Comparison of ENCODE assay signal across 8 cellular contexts in the genomic region with DNA sequence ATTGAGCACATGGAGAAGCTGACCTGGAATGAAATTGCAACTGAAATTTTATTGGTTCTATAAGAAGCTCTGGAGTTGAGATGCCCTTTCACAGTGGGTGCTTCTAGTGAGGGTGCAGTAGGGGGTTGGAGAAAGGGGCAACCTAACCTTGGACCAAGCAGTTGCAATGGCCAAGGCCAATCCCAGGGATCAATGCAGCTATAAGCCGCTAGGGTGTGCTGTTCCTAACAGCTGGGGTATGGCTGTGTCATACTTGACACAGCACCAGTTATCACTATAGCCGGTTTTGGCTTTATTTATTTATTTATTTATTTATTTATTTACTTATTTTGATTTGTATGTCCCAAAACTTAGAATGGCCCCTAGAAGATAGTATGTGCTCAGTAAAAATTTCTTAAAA.
DNase-seq lines count a peak whose midpoint lies in the region; ATAC-seq and TF ChIP-seq lines count a peak whose summit lies in the region.

No MANE protein-coding gene starts in this region.

- H3K4me3 ChIP-seq in OCI-LY7 (ENCODE audit: low read depth, low read length, poor library complexity, severe bottlenecking): no peak overlapping the region
- no peak overlapping the region for H3K4me3 ChIP-seq in right lobe of liver

- no TSS peak for BruUV-seq in OCI-LY7 (replicated peaks; lab: Mats Ljungman, UMichigan)

- H2AFZ ChIP-seq in OCI-LY7 (ENCODE audit: low read length): no peak overlapping the region

- TF ChIP-seq CTCF in HFFc6 (IDR thresholded peaks at IDR 0.05) (peak; percentile 76), OCI-LY7 (conservative IDR thresholded peaks at IDR 0.05; ENCODE audit: low read length) (peak; percentile 74), right lobe of liver (IDR thresholded peaks at IDR 0.05) (peak in 3 of 4 donors; percentile 23 to 47 (median 29))
- TF ChIP-seq CTCF in CD4-positive, alpha-beta T cell (IDR thresholded peaks at IDR 0.05): no peak

- H3K4me2 ChIP-seq in OCI-LY7 (ENCODE audit: low read length): no peak overlapping the region

- no peaks in the 10 kb centered on the region for H4K20me1 ChIP-seq in OCI-LY7 (ENCODE audit: insufficient read depth, low read length)

- H3K79me2 ChIP-seq in OCI-LY7 (ENCODE audit: insufficient read depth, low read depth, low read length): no peaks in the 10 kb centered on the region

- H3K36me3 ChIP-seq in OCI-LY7 (ENCODE audit: insufficient read depth, low read length) (no peaks in the 10 kb centered on the region), right lobe of liver (no peaks in the 10 kb centered on the region)

- intact Hi-C loops in OCI-LY7 (cut with micrococcal nuclease; ENCODE audit: unreplicated experiment): no loop called here
- intact Hi-C loops in right lobe of liver (cut with DNase I): no loop called here
- intact Hi-C loops in CD4-positive, alpha-beta T cell (cut with DNase I, micrococcal nuclease): loop anchor here in 1 of 2 experiments (10.0 kb wide), 1 partner anchor 171 kb away; no protein-coding TSS in a partner anchor

- no peaks in the 10 kb centered on the region for H3K27me3 Mint-ChIP-seq in HFFc6 (ENCODE audit: insufficient read depth)
- H3K27me3 Mint-ChIP-seq in CD4-positive, alpha-beta T cell: no peaks in the 10 kb centered on the region

- H3K27me3 ChIP-seq in right lobe of liver: no peaks in the 10 kb centered on the region
- no peaks in the 10 kb centered on the region for H3K27me3 ChIP-seq in CD4-positive, alpha-beta T cell (ENCODE audit: control insufficient read depth, insufficient read depth, low read length)

- CTCF ChIA-PET in OCI-LY7 (lab: Charles Lee; ENCODE audit: unreplicated experiment): interaction anchor here (0.6 to 1.2 kb wide), 2 partner anchors 12 to 14 kb away, joined by 3 to 4 read pairs; no protein-coding TSS in a partner anchor
- CTCF ChIA-PET in CD4-positive, alpha-beta T cell (lab: Charles Lee): no interaction called here

- H3K9me2 ChIP-seq in OCI-LY7 (ENCODE audit: insufficient read depth, low read length): no peaks in the 10 kb centered on the region

- TF ChIP-seq POLR2A in GM18505 (IDR thresholded peaks at IDR 0.05; ENCODE audit: borderline replicate concordance, extremely low read depth, insufficient read depth, insufficient read length): no peak
- TF ChIP-seq POLR2A in right lobe of liver (IDR thresholded peaks at IDR 0.05): no peak

- H3K4me1 Mint-ChIP-seq in HFFc6 (ENCODE audit: low read depth): no peaks in the 10 kb centered on the region
- H3K4me1 Mint-ChIP-seq in CD4-positive, alpha-beta T cell (ENCODE audit: low read depth): peaks cover 18% of the 10 kb centered on the region

- WGBS in right lobe of liver (ENCODE audit: insufficient coverage, low coverage, low lambda C conversion rate, missing lambda C conversion rate): 19% methylated on average over 2 of the region's 2 CpGs

- ATAC-seq in GM18505 (IDR thresholded peaks at IDR 0.05; ENCODE audit: unreplicated experiment) (peak; percentile 77), right lobe of liver (peak; percentile 57 to 69 (median 62)), GM19452 (IDR thresholded peaks at IDR 0.05; ENCODE audit: unreplicated experiment) (no peak)
- no peak for ATAC-seq in CD4-positive, alpha-beta T cell (ENCODE audit: poor library complexity)

- H3K27ac Mint-ChIP-seq in HFFc6: no peak overlapping the region
- H3K27ac Mint-ChIP-seq in CD4-positive, alpha-beta T cell: no peak overlapping the region

- H3K9me3 ChIP-seq in OCI-LY7 (ENCODE audit: low read length): no peaks in the 10 kb centered on the region
- no peaks in the 10 kb centered on the region for H3K9me3 ChIP-seq in right lobe of liver
- H3K9me3 ChIP-seq in CD4-positive, alpha-beta T cell (ENCODE audit: control insufficient read depth, low read length): no peaks in the 10 kb centered on the region

- H3K27ac ChIP-seq in OCI-LY7 (ENCODE audit: low read depth, low read length, poor library complexity, severe bottlenecking): no peak overlapping the region
- H3K27ac ChIP-seq in right lobe of liver: no peak overlapping the region
- no peak overlapping the region for H3K27ac ChIP-seq in CD4-positive, alpha-beta T cell (ENCODE audit: low read depth, low read length)

- H3K36me3 Mint-ChIP-seq in HFFc6 (ENCODE audit: low read depth): no peaks in the 10 kb centered on the region
- H3K36me3 Mint-ChIP-seq in CD4-positive, alpha-beta T cell (ENCODE audit: low read depth): no peaks in the 10 kb centered on the region

- POLR2A ChIA-PET in OCI-LY7 (lab: Charles Lee): interaction anchor here (1.9 kb wide), 1 partner anchor 12 kb away, joined by 5 read pairs; no protein-coding TSS in a partner anchor
- POLR2A ChIA-PET in CD4-positive, alpha-beta T cell (lab: Charles Lee): interaction anchor here (0.6 kb wide), 1 partner anchor 126 kb away, joined by 3 read pairs; no protein-coding TSS in a partner anchor

- no peak overlapping the region for H3K4me3 Mint-ChIP-seq in HFFc6
- no peak overlapping the region for H3K4me3 Mint-ChIP-seq in CD4-positive, alpha-beta T cell

- DNase-seq in HFFc6 (peak; percentile 15), OCI-LY7 (ENCODE audit: low spot score) (peak; percentile 52), right lobe of liver (no peak), activated gamma-delta T cell treated with Interleukin-2 at 50 U/mL for 16 hours (no peak), mesenteric fat pad (ENCODE audit: low spot score) (no peak)
- no peak for DNase-seq in CD4-positive, alpha-beta T cell

- no peaks in the 10 kb centered on the region for H3K9me3 Mint-ChIP-seq in HFFc6
- no peaks in the 10 kb centered on the region for H3K9me3 Mint-ChIP-seq in CD4-positive, alpha-beta T cell

- no peaks in the 10 kb centered on the region for H3K4me1 ChIP-seq in OCI-LY7 (ENCODE audit: insufficient read depth, low read length, poor library complexity, severe bottlenecking)
- H3K4me1 ChIP-seq in right lobe of liver: no peaks in the 10 kb centered on the region

Comparison
In these comparisons a context has a peak if more than half of its experiments do, and no peak if none do; other contexts are left out.
1. ATAC-seq: peak in GM18505 (single experiment) and right lobe of liver (4 of 4); none in CD4-positive, alpha-beta T cell (single experiment) and GM19452 (single experiment).
2. DNase-seq: peak in HFFc6 (single experiment) and OCI-LY7 (single experiment); none in right lobe of liver (0 of 3), activated gamma-delta T cell treated with Interleukin-2 at 50 U/mL for 16 hours (single experiment), CD4-positive, alpha-beta T cell (0 of 10) and mesenteric fat pad (single experiment).